19 cellular contexts compared by ENCODE assay signal in genomic region chr4:85824166-85824945, GRCh38.
DNase-seq lines count a peak whose midpoint lies in the region; ATAC-seq, FAIRE-seq and TF ChIP-seq lines count a peak whose summit lies in the region.
"Had no signal": no experiment of that assay in that cellular context is flagged by ENCODE, and none has a peak within 500 bp of the region (broad histone marks: within the 10 kb centered on the region; RNA-seq: fewer than 3 reads in every experiment).

No MANE protein-coding gene starts in this region.

- H4K8ac ChIP-seq in IMR-90 (ENCODE audit: low read depth in 2 of 2, low read length in 2 of 2) (peak overlapping the region in 1 of 2 experiments; percentile 4; a peak in 1 of 4 replicates), H1 (ENCODE audit: extremely low read depth, insufficient read depth, low read length) (no peak overlapping the region)

- no CpG with 5 or more reads among the region's 5 CpGs for WGBS in IMR-90 (ENCODE audit: extremely low coverage in 2 of 2, insufficient read length in 1 of 2), 2 experiments
- WGBS in H1 (ENCODE audit: extremely low coverage in 1 of 2, insufficient coverage in 1 of 2, insufficient read length in 1 of 2, insufficient replicate concordance in 2 of 2, low coverage in 1 of 2, low lambda C conversion rate in 2 of 2, missing lambda C conversion rate in 1 of 2), 2 experiments: 79% methylated on average over 5 of the region's 5 CpGs; no CpG with 5 or more reads in 1 of the 2 experiments

- H3K14ac ChIP-seq in IMR-90 (replicated peaks; ENCODE audit: low read depth, low read length) (no peak overlapping the region), H1 (ENCODE audit: insufficient read length) (no peak overlapping the region)

- H3K9ac ChIP-seq in IMR-90 (ENCODE audit: low read depth, low read length) (no peak overlapping the region), H1 (replicated peaks in 1 of 4; ENCODE audit: extremely low read depth in 1 of 4, low read depth in 3 of 4, low read length in 3 of 4) (no peak overlapping the region)

- TF ChIP-seq POLR2A in IMR-90 (IDR thresholded peaks at IDR 0.05; ENCODE audit: low read depth, low read length) (no peak), H1 (IDR thresholded peaks at IDR 0.05; ENCODE audit: control extremely low read depth in 1 of 2, low read depth in 2 of 2, low read length in 2 of 2) (no peak)

- H3K9me3 ChIP-seq in IMR-90 (ENCODE audit: control insufficient read depth, insufficient read depth, low read length): no peaks in the 10 kb centered on the region
- H3K9me3 ChIP-seq in H1 (ENCODE audit: insufficient read depth in 2 of 2, low read depth in 1 of 2, low read length in 1 of 2): 0 out of 4 replicates have a peak, but pooled peaks cover 0 to 3% of the 10 kb centered on the region in 2 experiments
- no peaks in the 10 kb centered on the region for H3K9me3 ChIP-seq in ascending aorta

- H3K23ac ChIP-seq in IMR-90 (ENCODE audit: low read depth, low read length) (peak overlapping the region; percentile 1; the same call in 1 of the 2 replicates), H1 (ENCODE audit: insufficient read length) (no peak overlapping the region)

- POLR2A ChIA-PET in IMR-90 (lab: Charles Lee; ENCODE audit: unreplicated experiment) (no interaction called here), H1 (lab: Charles Lee; ENCODE audit: partially characterized antibody) (no interaction called here)

- DNase-seq in IMR-90: no peak
- no peak for DNase-seq in H1 (ENCODE audit: low read depth in 1 of 2, low spot score in 2 of 2)
- no peak for DNase-seq in naive B cell
- no peak for DNase-seq in ascending aorta (ENCODE audit: low spot score in 2 of 2)
- no peak for DNase-seq in activated naive CD8-positive, alpha-beta T cell treated with anti-CD3 and anti-CD28 coated beads for 36 hours
- DNase-seq: activated CD4-positive, alpha-beta T cell treated with anti-CD3 and anti-CD28 coated beads for 36 hours; activated naive CD4-positive, alpha-beta T cell treated with Interleukin-2 at 50 U/mL for 16 hours; left ventricle myocardium superior; retina; SIG-M5; stimulated activated CD4-positive, alpha-beta T cell treated with anti-CD3 and anti-CD28 coated beads, Interleukin-2, amount 100 ng/mL, for 24 hours; substantia nigra had no signal

- no peaks in the 10 kb centered on the region for H3K27me3 ChIP-seq in ACC112 (ENCODE audit: insufficient read depth, low read length)
- no peaks in the 10 kb centered on the region for H3K27me3 ChIP-seq in IMR-90 (ENCODE audit: control insufficient read depth, insufficient read depth, low read length)
- H3K27me3 ChIP-seq in H1 (replicated peaks in 1 of 4; ENCODE audit: control insufficient read depth in 3 of 4, extremely low read depth in 1 of 4, insufficient read depth in 3 of 4, low read length in 3 of 4): no peaks in the 10 kb centered on the region
- no peaks in the 10 kb centered on the region for H3K27me3 ChIP-seq in ascending aorta

- H3K36me3 Mint-ChIP-seq in naive B cell: peaks cover 0 to 4% of the 10 kb centered on the region in 2 donors
- no peaks in the 10 kb centered on the region for H3K36me3 Mint-ChIP-seq in activated naive CD8-positive, alpha-beta T cell treated with anti-CD3 and anti-CD28 coated beads for 36 hours
- H3K36me3 Mint-ChIP-seq: brain; natural killer cell treated with Interleukin-12 subunit alpha and Interleukin-12 subunit beta and Interleukin-15 and Interleukin-18, amount 100 ng/mL, for 72 hours had no signal

- CTCF ChIA-PET in IMR-90 (lab: Yijun Ruan, JAX): no interaction called here
- CTCF ChIA-PET in H1 (lab: Charles Lee; ENCODE audit: partially characterized antibody): interaction anchor here (1.5 to 2.0 kb wide), 2 partner anchors 25 to 28 kb away, joined by 4 to 6 read pairs; no protein-coding TSS in a partner anchor

- peaks cover 2% of the 10 kb centered on the region; the same call in 1 of the 2 replicates for H3K23me2 ChIP-seq in H1 (ENCODE audit: low read depth, low read length)

- H3K27ac ChIP-seq in ACC112 (ENCODE audit: low read depth, low read length) (peak overlapping the region; percentile 60), IMR-90 (ENCODE audit: insufficient read depth, low read length) (no peak overlapping the region), H1 (ENCODE audit: low read depth, low read length) (no peak overlapping the region), ascending aorta (peak overlapping the region in 1 of 2 donors; percentile 69)

- peaks cover 24 to 58% (median 42%) of the 10 kb centered on the region in 3 donors for H3K4me1 Mint-ChIP-seq in naive B cell
- H3K4me1 Mint-ChIP-seq in activated naive CD8-positive, alpha-beta T cell treated with anti-CD3 and anti-CD28 coated beads for 36 hours: peaks cover 8% of the 10 kb centered on the region
- H3K4me1 Mint-ChIP-seq: activated CD4-positive, alpha-beta T cell treated with anti-CD3 and anti-CD28 coated beads for 36 hours had no signal

- H3K4me1 ChIP-seq in ACC112 (ENCODE audit: control insufficient read depth, insufficient read depth, low read length, unreplicated experiment) (peaks cover 62% of the 10 kb centered on the region), IMR-90 (ENCODE audit: control insufficient read depth, insufficient read depth, low read length) (peaks cover 16% of the 10 kb centered on the region), H1 (replicated peaks in 1 of 4; ENCODE audit: control insufficient read depth in 3 of 4, insufficient read depth in 4 of 4, low read length in 3 of 4) (peaks cover 9 to 19% (median 15%) of the 10 kb centered on the region in 4 experiments), ascending aorta (peaks cover 16 to 25% of the 10 kb centered on the region in 2 donors)

- ATAC-seq in IMR-90 (ENCODE audit: low read depth) (no peak), naive B cell (ENCODE audit: low read depth in 2 of 2) (no peak), GM21737 (IDR thresholded peaks at IDR 0.05; ENCODE audit: unreplicated experiment) (no peak), GM21381 (IDR thresholded peaks at IDR 0.05; ENCODE audit: unreplicated experiment) (no peak)
- ATAC-seq: activated CD4-positive, alpha-beta T cell treated with anti-CD3 and anti-CD28 coated beads for 36 hours; natural killer cell treated with Interleukin-12 subunit alpha and Interleukin-12 subunit beta and Interleukin-15 and Interleukin-18, amount 100 ng/mL, for 72 hours had no signal

- H3K4me3 ChIP-seq in ACC112 (ENCODE audit: low read depth, low read length) (peak overlapping the region; percentile 38), IMR-90 (ENCODE audit: insufficient read depth, low read depth, low read length) (no peak overlapping the region), H1 (ENCODE audit: extremely low read depth in 1 of 4, insufficient read depth in 2 of 4, low read depth in 3 of 4, low read length in 4 of 4) (no peak overlapping the region), ascending aorta (no peak overlapping the region)

- TF ChIP-seq CTCF in IMR-90 (conservative IDR thresholded peaks at IDR 0.05; ENCODE audit: low read depth, low read length): no peak
- no peak for TF ChIP-seq CTCF in H1 (IDR thresholded peaks at IDR 0.05; ENCODE audit: control extremely low read depth in 1 of 3, insufficient read depth in 1 of 3, low read depth in 1 of 3, low read length in 3 of 3)
- TF ChIP-seq CTCF in ascending aorta (IDR thresholded peaks at IDR 0.05): no peak

- H3K56ac ChIP-seq in IMR-90 (ENCODE audit: extremely low read depth, insufficient read depth, low read length) (no peak overlapping the region), H1 (replicated peaks; ENCODE audit: insufficient read length, low read depth, low read length) (no peak overlapping the region)

- no peak overlapping the region for H2BK5ac ChIP-seq in IMR-90 (ENCODE audit: low read depth, low read length, poor library complexity, severe bottlenecking)
- H2BK5ac ChIP-seq in H1 (ENCODE audit: low read depth, low read length): no peak overlapping the region

- H3K79me1 ChIP-seq in IMR-90 (ENCODE audit: low read depth in 1 of 2, low read length in 2 of 2): peaks cover 10 to 41% of the 10 kb centered on the region in 2 experiments; a peak in 3 of 4 replicates
- no peaks in the 10 kb centered on the region for H3K79me1 ChIP-seq in H1 (ENCODE audit: low read depth, low read length)

- peaks cover 0 to 4% (median 0%) of the 10 kb centered on the region in 7 donors for H3K9me3 Mint-ChIP-seq in naive B cell
- H3K9me3 Mint-ChIP-seq in activated naive CD8-positive, alpha-beta T cell treated with anti-CD3 and anti-CD28 coated beads for 36 hours: no peaks in the 10 kb centered on the region

- peak overlapping the region; percentile 69; the same call in 1 of the 2 replicates for H3K18ac ChIP-seq in IMR-90 (ENCODE audit: low read depth, low read length)
- H3K18ac ChIP-seq in H1 (ENCODE audit: extremely low read depth, low read length): no peak overlapping the region

- TF ChIP-seq EP300 in H1 (IDR thresholded peaks at IDR 0.05; ENCODE audit: borderline replicate concordance in 1 of 2, low read depth in 2 of 2, low read length in 2 of 2): no peak

- H3K36me3 ChIP-seq in ACC112 (ENCODE audit: insufficient read depth, low read length) (peaks cover 6% of the 10 kb centered on the region), IMR-90 (ENCODE audit: control insufficient read depth, insufficient read depth, low read length) (no peaks in the 10 kb centered on the region; the same call in 1 of the 2 replicates), H1 (ENCODE audit: control insufficient read depth in 2 of 4, insufficient read depth in 4 of 4, low read length in 3 of 4) (no peaks in the 10 kb centered on the region; a peak in 1 of 8 replicates), ascending aorta (no peaks in the 10 kb centered on the region)

- no peak for FAIRE-seq in H1 (lab: Jason Lieb, UNC)
- FAIRE-seq: GM18507, HTR-8/SVneo had no signal

- H2BK20ac ChIP-seq in IMR-90 (ENCODE audit: low read depth, low read length): no peak overlapping the region; the same call in 1 of the 2 replicates
- peak overlapping the region; percentile 66; the same call in 1 of the 2 replicates for H2BK20ac ChIP-seq in H1 (ENCODE audit: low read length)

- H3K4me3 Mint-ChIP-seq in naive B cell: peak overlapping the region in 1 of 8 donors; percentile 27
- no peak overlapping the region for H3K4me3 Mint-ChIP-seq in activated naive CD8-positive, alpha-beta T cell treated with anti-CD3 and anti-CD28 coated beads for 36 hours
- H3K4me3 Mint-ChIP-seq: activated CD4-positive, alpha-beta T cell treated with anti-CD3 and anti-CD28 coated beads for 36 hours; natural killer cell treated with Interleukin-12 subunit alpha and Interleukin-12 subunit beta and Interleukin-15 and Interleukin-18, amount 100 ng/mL, for 72 hours had no signal

- BruUV-seq in IMR-90 (replicated peaks; lab: Mats Ljungman, UMichigan): no TSS peak

- H3K79me2 ChIP-seq in ACC112 (ENCODE audit: control insufficient read depth, insufficient read depth, low read length, unreplicated experiment) (peaks cover 64% of the 10 kb centered on the region), H1 (ENCODE audit: control insufficient read depth in 1 of 2, insufficient read depth in 2 of 2, low read length in 2 of 2) (no peaks in the 10 kb centered on the region)

- H2AK9ac ChIP-seq in IMR-90 (replicated peaks; ENCODE audit: low read depth, low read length, poor library complexity): no peak overlapping the region

- H2AK5ac ChIP-seq in IMR-90 (ENCODE audit: low read depth, low read length) (no peak overlapping the region), H1 (ENCODE audit: low read depth, low read length) (no peak overlapping the region)

- H4K20me1 ChIP-seq in IMR-90 (ENCODE audit: insufficient read depth, low read length) (0 out of 2 replicates have a peak, but pooled peaks cover 8% of the 10 kb centered on the region), H1 (replicated peaks in 1 of 2; ENCODE audit: control insufficient read depth in 1 of 2, insufficient read depth in 2 of 2, low read length in 2 of 2) (no peaks in the 10 kb centered on the region)

- no peaks in the 10 kb centered on the region for H3K27me3 Mint-ChIP-seq in naive B cell
- H3K27me3 Mint-ChIP-seq in activated naive CD8-positive, alpha-beta T cell treated with anti-CD3 and anti-CD28 coated beads for 36 hours: no peaks in the 10 kb centered on the region
- H3K27me3 Mint-ChIP-seq: activated CD4-positive, alpha-beta T cell treated with anti-CD3 and anti-CD28 coated beads for 36 hours; brain; natural killer cell treated with Interleukin-12 subunit alpha and Interleukin-12 subunit beta and Interleukin-15 and Interleukin-18, amount 100 ng/mL, for 72 hours had no signal

- H2BK120ac ChIP-seq in IMR-90 (ENCODE audit: low read depth, low read length) (peak overlapping the region; percentile 11; the same call in 1 of the 2 replicates), H1 (replicated peaks; ENCODE audit: low read depth, low read length) (peak overlapping the region; percentile 28)

- in situ Hi-C loops in IMR-90 (cut with MboI; ENCODE audit: low sequenced_read_pairs): no loop called here

- H2AFZ ChIP-seq in ACC112 (ENCODE audit: low read length, unreplicated experiment): no peak overlapping the region
- H2AFZ ChIP-seq in IMR-90 (replicated peaks; ENCODE audit: low read length, poor library complexity): no peak overlapping the region
- H2AFZ ChIP-seq in H1 (ENCODE audit: low read length): no peak overlapping the region

- H3K4me2 ChIP-seq in IMR-90 (ENCODE audit: low read depth, low read length) (peak overlapping the region; percentile 64), H1 (ENCODE audit: insufficient read depth in 1 of 2, low read depth in 2 of 2, low read length in 2 of 2) (no peak overlapping the region)

- no peak overlapping the region for H2BK15ac ChIP-seq in IMR-90 (ENCODE audit: low read depth, low read length)
- no peak overlapping the region for H2BK15ac ChIP-seq in H1 (ENCODE audit: low read length)

- no peak overlapping the region for H4K91ac ChIP-seq in IMR-90 (ENCODE audit: insufficient read depth, low read depth, low read length)
- H4K91ac ChIP-seq in H1 (replicated peaks; ENCODE audit: insufficient read length, low read length): no peak overlapping the region

- H3K4ac ChIP-seq in IMR-90 (ENCODE audit: low read depth, low read length): peak overlapping the region; percentile 33; the same call in 1 of the 2 replicates
- H3K4ac ChIP-seq in H1 (replicated peaks; ENCODE audit: insufficient read length, low read depth, low read length): no peak overlapping the region

- peak overlapping the region; percentile 50 to 83 (median 76) for H3K27ac Mint-ChIP-seq in naive B cell
- H3K27ac Mint-ChIP-seq in activated naive CD8-positive, alpha-beta T cell treated with anti-CD3 and anti-CD28 coated beads for 36 hours: no peak overlapping the region
- H3K27ac Mint-ChIP-seq: activated CD4-positive, alpha-beta T cell treated with anti-CD3 and anti-CD28 coated beads for 36 hours; natural killer cell treated with Interleukin-12 subunit alpha and Interleukin-12 subunit beta and Interleukin-15 and Interleukin-18, amount 100 ng/mL, for 72 hours had no signal

- H4K5ac ChIP-seq in IMR-90 (ENCODE audit: low read depth, low read length) (peak overlapping the region; percentile 9; the same call in 1 of the 2 replicates), H1 (ENCODE audit: insufficient read length, low read depth, low read length) (no peak overlapping the region)

- H3K9me1 ChIP-seq in IMR-90 (ENCODE audit: insufficient read depth, low read length): no peaks in the 10 kb centered on the region

- no peak for TF ChIP-seq RAD21 in IMR-90 (IDR thresholded peaks at IDR 0.05; ENCODE audit: low read length)
- TF ChIP-seq RAD21 in H1 (IDR thresholded peaks at IDR 0.05 in 1 of 2, conservative IDR thresholded peaks at IDR 0.05 in 1 of 2; ENCODE audit: low read depth in 2 of 2, low read length in 2 of 2): no peak

- no peak overlapping the region for H2BK12ac ChIP-seq in H1 (ENCODE audit: low read depth, low read length)

- dilution Hi-C loops in IMR-90 (cut with HindIII; ENCODE audit: low sequenced_read_pairs, unreplicated experiment): no loop called here

- intact Hi-C loops in IMR-90 (cut with micrococcal nuclease) (no loop called here), ascending aorta (cut with DNase I) (no loop called here)
